In the genomic region with DNA sequence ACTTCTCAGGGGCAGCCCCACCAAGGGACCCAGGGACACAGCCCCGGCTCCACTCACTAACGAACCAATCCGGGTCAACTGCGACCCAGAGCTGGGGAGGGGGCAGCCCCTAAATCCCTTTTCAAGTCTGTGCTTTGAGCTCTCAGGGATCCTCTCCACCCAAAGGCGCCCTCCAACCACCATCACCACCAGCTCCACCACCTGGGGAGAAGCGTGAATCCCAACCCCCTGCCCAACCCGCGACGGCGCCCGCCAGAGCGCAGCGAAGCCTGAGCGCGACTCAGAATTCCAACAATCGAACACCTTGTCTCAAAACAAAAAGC, we compare ENCODE assay signal across 11 cellular contexts. TPM values are rescaled to one million over a fixed set of nuclear protein-coding genes. Genes with fewer than 3 reads are reported as not detected.
DNase-seq lines count a peak whose midpoint lies in the region; ATAC-seq, FAIRE-seq and TF ChIP-seq lines count a peak whose summit lies in the region.
"Had no signal": no experiment of that assay in that cellular context is flagged by ENCODE, and none has a peak within 500 bp of the region (broad histone marks: within the 10 kb centered on the region; RNA-seq: fewer than 3 reads in every experiment).

No MANE protein-coding gene starts in this region.

- H3K27me3 Mint-ChIP-seq in CD4-positive, alpha-beta T cell = peaks cover 62% of the 10 kb centered on the region
- peaks cover 38% of the 10 kb centered on the region for H3K27me3 Mint-ChIP-seq in activated naive CD8-positive, alpha-beta T cell treated with anti-CD3 and anti-CD28 coated beads, Interleukin-2, amount 10 ng/mL, durations not matched to agents 7 days and 5 days

- intact Hi-C loops in CD4-positive, alpha-beta T cell (cut with DNase I, micrococcal nuclease) = no loop called here
- intact Hi-C loops in left cardiac atrium (cut with DNase I) = no loop called here

- peaks cover 15% of the 10 kb centered on the region for H3K9me3 Mint-ChIP-seq in CD4-positive, alpha-beta T cell
- H3K9me3 Mint-ChIP-seq in activated naive CD8-positive, alpha-beta T cell treated with anti-CD3 and anti-CD28 coated beads, Interleukin-2, amount 10 ng/mL, durations not matched to agents 7 days and 5 days = peaks cover 5% of the 10 kb centered on the region
- H3K9me3 Mint-ChIP-seq: activated T-cell treated with anti-CD3 and anti-CD28 coated beads, Interleukin-2, amount 50 U/mL, for 4 hours had no signal

- ATAC-seq in CD4-positive, alpha-beta T cell (ENCODE audit: poor library complexity) = no peak
- ATAC-seq in activated naive CD8-positive, alpha-beta T cell treated with anti-CD3 and anti-CD28 coated beads, Interleukin-2, amount 10 ng/mL, durations not matched to agents 7 days and 5 days (ENCODE audit: low read depth) = no peak
- ATAC-seq in left cardiac atrium (peak; percentile 16 to 43), omental fat pad (ENCODE audit: low FRiP score) (peak; percentile 48), HG03571 (IDR thresholded peaks at IDR 0.05; ENCODE audit: unreplicated experiment) (no peak)

- POLR2A ChIA-PET in CD4-positive, alpha-beta T cell (lab: Charles Lee) = no interaction called here
- POLR2A ChIA-PET in activated naive CD8-positive, alpha-beta T cell treated with anti-CD3 and anti-CD28 coated beads, Interleukin-2, amount 10 ng/mL, durations not matched to agents 7 days and 5 days (lab: Charles Lee) = no interaction called here

- H3K4me3 Mint-ChIP-seq in CD4-positive, alpha-beta T cell = peak overlapping the region; percentile 67
- H3K4me3 Mint-ChIP-seq in activated naive CD8-positive, alpha-beta T cell treated with anti-CD3 and anti-CD28 coated beads, Interleukin-2, amount 10 ng/mL, durations not matched to agents 7 days and 5 days = peak overlapping the region; percentile 45

- H3K4me1 Mint-ChIP-seq in CD4-positive, alpha-beta T cell (ENCODE audit: low read depth) = peaks cover 6% of the 10 kb centered on the region
- peaks cover 4% of the 10 kb centered on the region for H3K4me1 Mint-ChIP-seq in activated naive CD8-positive, alpha-beta T cell treated with anti-CD3 and anti-CD28 coated beads, Interleukin-2, amount 10 ng/mL, durations not matched to agents 7 days and 5 days

- no peak overlapping the region for H3K27ac Mint-ChIP-seq in CD4-positive, alpha-beta T cell
- H3K27ac Mint-ChIP-seq in activated naive CD8-positive, alpha-beta T cell treated with anti-CD3 and anti-CD28 coated beads, Interleukin-2, amount 10 ng/mL, durations not matched to agents 7 days and 5 days = peak overlapping the region; percentile 15
- H3K27ac Mint-ChIP-seq: CD14-positive monocyte had no signal

- H3K27ac ChIP-seq in CD4-positive, alpha-beta T cell (ENCODE audit: low read depth, low read length) = no peak overlapping the region

- no peaks in the 10 kb centered on the region for H3K36me3 Mint-ChIP-seq in CD4-positive, alpha-beta T cell (ENCODE audit: low read depth)
- peaks cover 5% of the 10 kb centered on the region for H3K36me3 Mint-ChIP-seq in activated naive CD8-positive, alpha-beta T cell treated with anti-CD3 and anti-CD28 coated beads, Interleukin-2, amount 10 ng/mL, durations not matched to agents 7 days and 5 days

- H3K9me3 ChIP-seq in CD4-positive, alpha-beta T cell (ENCODE audit: control insufficient read depth, low read length) = no peaks in the 10 kb centered on the region
- H3K9me3 ChIP-seq in BE2C = no peaks in the 10 kb centered on the region

- CTCF ChIA-PET in CD4-positive, alpha-beta T cell (lab: Charles Lee) = no interaction called here

- FAIRE-seq in H54 (lab: Jason Lieb, UNC) = no peak

- H3K27me3 ChIP-seq in CD4-positive, alpha-beta T cell (ENCODE audit: control insufficient read depth, insufficient read depth, low read length) = peaks cover 31% of the 10 kb centered on the region
- peaks cover 40% of the 10 kb centered on the region for H3K27me3 ChIP-seq in BE2C

- no peak overlapping the region for H3K4me3 ChIP-seq in BE2C (ENCODE audit: low read depth, low read length)

- no peaks in the 10 kb centered on the region for H3K36me3 ChIP-seq in BE2C

- TF ChIP-seq POLR2A in H54 (IDR thresholded peaks at IDR 0.05; ENCODE audit: low read depth, low read length) = no peak

- no peak for DNase-seq in CD4-positive, alpha-beta T cell
- DNase-seq in activated naive CD8-positive, alpha-beta T cell treated with anti-CD3 and anti-CD28 coated beads, Interleukin-2, amount 10 ng/mL, durations not matched to agents 7 days and 5 days = no peak
- DNase-seq in left cardiac atrium = no peak
- DNase-seq in omental fat pad (ENCODE audit: low spot score) = no peak
- DNase-seq in H54 (ENCODE audit: insufficient read length, low spot score) = no peak
- no peak for DNase-seq in NOMO-1 treated with DMSO at 0.1 percent for 48 hours (lab: John Stamatoyannopoulos, UW; ENCODE audit: unreplicated experiment)
- DNase-seq in BE2C = no peak
- DNase-seq: activated T-cell treated with anti-CD3 and anti-CD28 coated beads, Interleukin-2, amount 50 U/mL, for 4 hours; NCI-H187 treated with DMSO at 0.1 percent for 48 hours had no signal

- TF ChIP-seq CTCF in CD4-positive, alpha-beta T cell (IDR thresholded peaks at IDR 0.05) = no peak
- TF ChIP-seq CTCF in omental fat pad (IDR thresholded peaks at IDR 0.05) (no peak), BE2C (IDR thresholded peaks at IDR 0.05; ENCODE audit: low read depth, low read length) (no peak)

- no peaks in the 10 kb centered on the region for H3K4me1 ChIP-seq in BE2C

RNA-seq across cellular contexts. Expression of a gene that starts 0.5 kb away (rescaled TPM):
- total RNA-seq in CD4-positive, alpha-beta T cell = not detected
- not detected for total RNA-seq in activated naive CD8-positive, alpha-beta T cell treated with anti-CD3 and anti-CD28 coated beads, Interleukin-2, amount 10 ng/mL, durations not matched to agents 7 days and 5 days
- 1 to 10 TPM in 1 of 2 donors, under 1 TPM in 1; 0.86 to 1.0 TPM for total RNA-seq in left cardiac atrium
- 10 to 100 TPM in 3 of 4 donors, under 1 TPM in 1; 0.32 to 60.2 (median 20.9) TPM for total RNA-seq in omental fat pad
- polyA plus RNA-seq in BE2C (2012; ENCODE audit: insufficient read depth, insufficient read length, low read depth) = not detected
- total RNA-seq: activated T-cell treated with anti-CD3 and anti-CD28 coated beads, Interleukin-2, amount 50 U/mL, for 4 hours had no signal
- polyA plus RNA-seq: CD14-positive monocyte had no signal

Comparison
In these comparisons a context has a peak if more than half of its experiments do, and no peak if none do; other contexts are left out.
1. ATAC-seq: peak in left cardiac atrium (2 of 2) and omental fat pad (single experiment); none in CD4-positive, alpha-beta T cell (single experiment), activated naive CD8-positive, alpha-beta T cell treated with anti-CD3 and anti-CD28 coated beads, Interleukin-2, amount 10 ng/mL, durations not matched to agents 7 days and 5 days (single experiment) and HG03571 (single experiment).